In the genomic region with DNA sequence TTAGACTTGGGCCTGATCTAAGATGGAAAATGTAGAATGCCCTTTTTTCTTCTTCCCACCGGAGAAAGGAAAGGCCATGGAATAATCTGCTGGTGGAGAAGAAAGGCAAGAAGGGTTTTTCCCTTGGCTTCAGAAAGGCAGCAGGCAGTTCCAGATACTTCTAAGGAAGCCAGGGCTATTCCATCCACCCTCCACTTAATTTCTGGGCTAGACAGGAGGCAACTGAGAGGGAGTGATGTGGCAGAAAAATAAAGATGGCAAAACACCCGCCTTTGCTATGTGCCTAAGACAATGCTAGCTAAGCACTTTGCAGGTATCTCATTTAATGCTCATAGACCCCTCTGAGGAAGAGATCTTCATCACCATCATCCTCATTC, we compare ENCODE assay signal across 13 cellular contexts. TPM values are rescaled to one million over a fixed set of nuclear protein-coding genes. Genes with fewer than 3 reads are reported as not detected.
DNase-seq lines count a peak whose midpoint lies in the region; ATAC-seq and TF ChIP-seq lines count a peak whose summit lies in the region.
"Had no signal": no experiment of that assay in that cellular context is flagged by ENCODE, and none has a peak within 500 bp of the region (broad histone marks: within the 10 kb centered on the region; RNA-seq: fewer than 3 reads in every experiment).

No MANE protein-coding gene starts in this region.

- H3K4me1 ChIP-seq in suprapubic skin: peaks cover 33% of the 10 kb centered on the region
- H3K4me1 ChIP-seq: parathyroid adenoma had no signal

- CTCF ChIA-PET in activated B cell treated with CpG ODN at 0.5 μM for 24 hours (lab: Charles Lee): no interaction called here

- no peak overlapping the region for H3K27ac ChIP-seq in suprapubic skin
- H3K27ac ChIP-seq: parathyroid adenoma had no signal

- H3K27me3 ChIP-seq in suprapubic skin: no peaks in the 10 kb centered on the region

- peak overlapping the region; percentile 53 for H3K4me3 ChIP-seq in suprapubic skin

- H3K27ac Mint-ChIP-seq in activated naive CD4-positive, alpha-beta T cell treated with anti-CD3 and anti-CD28 coated beads, Interleukin-2, amount 50 U/mL, for 24 hours: no peak overlapping the region
- H3K27ac Mint-ChIP-seq in activated naive CD4-positive, alpha-beta T cell treated with anti-CD3 and anti-CD28 coated beads, Interleukin-2, amount 50 U/mL, for 72 hours: no peak overlapping the region
- H3K27ac Mint-ChIP-seq in activated B cell treated with CpG ODN at 0.5 μM for 24 hours: no peak overlapping the region
- no peak overlapping the region for H3K27ac Mint-ChIP-seq in immature natural killer cell

- POLR2A ChIA-PET in activated B cell treated with CpG ODN at 0.5 μM for 24 hours (lab: Charles Lee): interaction anchor here (0.6 kb wide), 1 partner anchor 222 kb away, joined by 3 read pairs; no protein-coding TSS in a partner anchor

- intact Hi-C loops in activated B cell treated with CpG ODN at 0.5 μM for 24 hours (cut with micrococcal nuclease): no loop called here

- no peaks in the 10 kb centered on the region for H3K36me3 Mint-ChIP-seq in activated naive CD4-positive, alpha-beta T cell treated with anti-CD3 and anti-CD28 coated beads, Interleukin-2, amount 50 U/mL, for 24 hours
- no peaks in the 10 kb centered on the region for H3K36me3 Mint-ChIP-seq in activated naive CD4-positive, alpha-beta T cell treated with anti-CD3 and anti-CD28 coated beads, Interleukin-2, amount 50 U/mL, for 72 hours
- no peaks in the 10 kb centered on the region for H3K36me3 Mint-ChIP-seq in activated B cell treated with CpG ODN at 0.5 μM for 24 hours (ENCODE audit: low read depth)
- H3K36me3 Mint-ChIP-seq in immature natural killer cell: no peaks in the 10 kb centered on the region

- no peak for TF ChIP-seq POLR2A in suprapubic skin (IDR thresholded peaks at IDR 0.05)

- H3K4me3 Mint-ChIP-seq in activated naive CD4-positive, alpha-beta T cell treated with anti-CD3 and anti-CD28 coated beads, Interleukin-2, amount 50 U/mL, for 24 hours: peak overlapping the region; percentile 49
- peak overlapping the region; percentile 60 for H3K4me3 Mint-ChIP-seq in activated B cell treated with CpG ODN at 0.5 μM for 24 hours
- peak overlapping the region; percentile 37 to 69 (median 63) for H3K4me3 Mint-ChIP-seq in immature natural killer cell

- H3K4me1 Mint-ChIP-seq in activated naive CD4-positive, alpha-beta T cell treated with anti-CD3 and anti-CD28 coated beads, Interleukin-2, amount 50 U/mL, for 24 hours: peaks cover 14% of the 10 kb centered on the region
- peaks cover 16% of the 10 kb centered on the region for H3K4me1 Mint-ChIP-seq in activated B cell treated with CpG ODN at 0.5 μM for 24 hours
- H3K4me1 Mint-ChIP-seq in immature natural killer cell: peaks cover 6 to 16% of the 10 kb centered on the region in 2 donors

- no peak for ATAC-seq in activated naive CD4-positive, alpha-beta T cell treated with anti-CD3 and anti-CD28 coated beads, Interleukin-2, amount 50 U/mL, for 72 hours
- no peak for ATAC-seq in activated B cell treated with CpG ODN at 0.5 μM for 24 hours (ENCODE audit: low read depth)
- no peak for ATAC-seq in HG03521 (IDR thresholded peaks at IDR 0.05; ENCODE audit: unreplicated experiment)

- no peak for TF ChIP-seq EP300 in suprapubic skin (IDR thresholded peaks at IDR 0.05)

- H3K27me3 Mint-ChIP-seq in activated naive CD4-positive, alpha-beta T cell treated with anti-CD3 and anti-CD28 coated beads, Interleukin-2, amount 50 U/mL, for 24 hours: peaks cover 13% of the 10 kb centered on the region
- peaks cover 23% of the 10 kb centered on the region for H3K27me3 Mint-ChIP-seq in activated B cell treated with CpG ODN at 0.5 μM for 24 hours
- H3K27me3 Mint-ChIP-seq in immature natural killer cell (ENCODE audit: low read depth in 3 of 3): peaks cover 0 to 12% (median 3%) of the 10 kb centered on the region in 3 donors

- H3K9me3 ChIP-seq in suprapubic skin: no peaks in the 10 kb centered on the region

- H3K36me3 ChIP-seq in suprapubic skin: no peaks in the 10 kb centered on the region

- H3K9me3 Mint-ChIP-seq in activated naive CD4-positive, alpha-beta T cell treated with anti-CD3 and anti-CD28 coated beads, Interleukin-2, amount 50 U/mL, for 24 hours: no peaks in the 10 kb centered on the region
- no peaks in the 10 kb centered on the region for H3K9me3 Mint-ChIP-seq in activated naive CD4-positive, alpha-beta T cell treated with anti-CD3 and anti-CD28 coated beads, Interleukin-2, amount 50 U/mL, for 72 hours
- H3K9me3 Mint-ChIP-seq in activated B cell treated with CpG ODN at 0.5 μM for 24 hours (no peaks in the 10 kb centered on the region), immature natural killer cell (no peaks in the 10 kb centered on the region)

- no peak for TF ChIP-seq CTCF in activated B cell treated with CpG ODN at 0.5 μM for 24 hours (IDR thresholded peaks at IDR 0.05)
- TF ChIP-seq CTCF in suprapubic skin (IDR thresholded peaks at IDR 0.05): no peak

- no peak for DNase-seq in activated naive CD4-positive, alpha-beta T cell treated with anti-CD3 and anti-CD28 coated beads, Interleukin-2, amount 50 U/mL, for 72 hours (ENCODE audit: low spot score in 2 of 2)
- no peak for DNase-seq in activated B cell treated with CpG ODN at 0.5 μM for 24 hours
- no peak for DNase-seq in immature natural killer cell
- no peak for DNase-seq in suprapubic skin (ENCODE audit: low spot score in 2 of 2)
- DNase-seq in NCI-H146 (lab: John Stamatoyannopoulos, UW): no peak
- DNase-seq in dermis blood vessel endothelial cell: no peak
- DNase-seq: activated effector memory CD4-positive, alpha-beta T cell treated with Interleukin-2 at 50 U/mL for 16 hours; caudate nucleus; NCI-H1694 treated with DMSO at 0.1 percent for 48 hours; NCI-H748 treated with DMSO at 0.1 percent for 48 hours had no signal

- WGBS in suprapubic skin: 17% methylated on average over 2 of the region's 2 CpGs

RNA-seq across cellular contexts. Expression of a gene that starts 9.9 kb away (rescaled TPM):
- total RNA-seq in activated naive CD4-positive, alpha-beta T cell treated with anti-CD3 and anti-CD28 coated beads, Interleukin-2, amount 50 U/mL, for 72 hours: under 1 TPM; 0.09 to 0.49 TPM
- total RNA-seq in activated B cell treated with CpG ODN at 0.5 μM for 24 hours (0.18 TPM in 1 of 2 replicates, not detected in the other), suprapubic skin (under 1 TPM in 1 of 4 donors, not detected in 3; 0.30 TPM), dermis blood vessel endothelial cell (0.17 and 0.37 TPM in 2 replicates)
- not detected for polyA plus RNA-seq in immature natural killer cell

RNA-seq across cellular contexts. Expression of a gene that starts 29.9 kb away (rescaled TPM):
- total RNA-seq in activated naive CD4-positive, alpha-beta T cell treated with anti-CD3 and anti-CD28 coated beads, Interleukin-2, amount 50 U/mL, for 72 hours: 100 to 1,000 TPM in 1 of 2 donors, 10 to 100 TPM in 1; 62.0 to 104 TPM
- 74.0 and 74.1 TPM in 2 replicates for total RNA-seq in activated B cell treated with CpG ODN at 0.5 μM for 24 hours
- 10 to 100 TPM; 52.9 to 73.3 (median 62.9) TPM for polyA plus RNA-seq in immature natural killer cell
- 10 to 100 TPM; 30.1 to 63.9 (median 43.8) TPM for total RNA-seq in suprapubic skin
- total RNA-seq in dermis blood vessel endothelial cell: 31.3 and 35.9 TPM in 2 replicates

RNA-seq across cellular contexts. Expression of a gene that starts 30.5 kb away (rescaled TPM):
- under 1 TPM; 0.18 to 0.53 TPM for total RNA-seq in activated naive CD4-positive, alpha-beta T cell treated with anti-CD3 and anti-CD28 coated beads, Interleukin-2, amount 50 U/mL, for 72 hours
- total RNA-seq in activated B cell treated with CpG ODN at 0.5 μM for 24 hours (49.2 and 49.3 TPM in 2 replicates), suprapubic skin (1 to 10 TPM; 3.3 to 8.5 (median 5.6) TPM), dermis blood vessel endothelial cell (14.6 and 19.1 TPM in 2 replicates)
- not detected for polyA plus RNA-seq in immature natural killer cell
